In genomic region chr22:20836987-20837823, GRCh38 we compare ENCODE assay signal across 1 cellular context.
TF ChIP-seq lines count a peak whose summit lies in the region.

No MANE protein-coding gene starts in this region.

TF ChIP-seq in K562, 482 proteins besides CTCF, POLR2A, EP300 and RAD21 (continued from another document):
- TF ChIP-seq, protein P1, sequence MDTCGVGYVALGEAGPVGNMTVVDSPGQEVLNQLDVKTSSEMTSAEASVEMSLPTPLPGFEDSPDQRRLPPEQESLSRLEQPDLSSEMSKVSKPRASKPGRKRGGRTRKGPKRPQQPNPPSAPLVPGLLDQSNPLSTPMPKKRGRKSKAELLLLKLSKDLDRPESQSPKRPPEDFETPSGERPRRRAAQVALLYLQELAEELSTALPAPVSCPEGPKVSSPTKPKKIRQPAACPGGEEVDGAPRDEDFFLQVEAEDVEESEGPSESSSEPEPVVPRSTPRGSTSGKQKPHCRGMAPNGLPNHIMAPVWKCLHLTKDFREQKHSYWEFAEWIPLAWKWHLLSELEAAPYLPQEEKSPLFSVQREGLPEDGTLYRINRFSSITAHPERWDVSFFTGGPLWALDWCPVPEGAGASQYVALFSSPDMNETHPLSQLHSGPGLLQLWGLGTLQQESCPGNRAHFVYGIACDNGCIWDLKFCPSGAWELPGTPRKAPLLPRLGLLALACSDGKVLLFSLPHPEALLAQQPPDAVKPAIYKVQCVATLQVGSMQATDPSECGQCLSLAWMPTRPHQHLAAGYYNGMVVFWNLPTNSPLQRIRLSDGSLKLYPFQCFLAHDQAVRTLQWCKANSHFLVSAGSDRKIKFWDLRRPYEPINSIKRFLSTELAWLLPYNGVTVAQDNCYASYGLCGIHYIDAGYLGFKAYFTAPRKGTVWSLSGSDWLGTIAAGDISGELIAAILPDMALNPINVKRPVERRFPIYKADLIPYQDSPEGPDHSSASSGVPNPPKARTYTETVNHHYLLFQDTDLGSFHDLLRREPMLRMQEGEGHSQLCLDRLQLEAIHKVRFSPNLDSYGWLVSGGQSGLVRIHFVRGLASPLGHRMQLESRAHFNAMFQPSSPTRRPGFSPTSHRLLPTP (IDR thresholded peaks at IDR 0.05; ENCODE audit: borderline replicate concordance, extremely low read depth, insufficient read length) = no peak
- TF ChIP-seq, protein P2, sequence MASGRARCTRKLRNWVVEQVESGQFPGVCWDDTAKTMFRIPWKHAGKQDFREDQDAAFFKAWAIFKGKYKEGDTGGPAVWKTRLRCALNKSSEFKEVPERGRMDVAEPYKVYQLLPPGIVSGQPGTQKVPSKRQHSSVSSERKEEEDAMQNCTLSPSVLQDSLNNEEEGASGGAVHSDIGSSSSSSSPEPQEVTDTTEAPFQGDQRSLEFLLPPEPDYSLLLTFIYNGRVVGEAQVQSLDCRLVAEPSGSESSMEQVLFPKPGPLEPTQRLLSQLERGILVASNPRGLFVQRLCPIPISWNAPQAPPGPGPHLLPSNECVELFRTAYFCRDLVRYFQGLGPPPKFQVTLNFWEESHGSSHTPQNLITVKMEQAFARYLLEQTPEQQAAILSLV (tag; IDR thresholded peaks at IDR 0.05) = no peak
- TF ChIP-seq CCAR2 (IDR thresholded peaks at IDR 0.05; ENCODE audit: low read depth, low read length) (no peak), RFX1 (IDR thresholded peaks at IDR 0.05) (no peak), ARID1B (IDR thresholded peaks at IDR 0.05) (no peak), CBFB (CRISPR knock-in tag; IDR thresholded peaks at IDR 0.05) (no peak), SNAPC5 (CRISPR knock-in tag; IDR thresholded peaks at IDR 0.05) (peak; percentile 13; the same call in 1 of the 2 replicates), KAT2B (IDR thresholded peaks at IDR 0.05; ENCODE audit: low read depth, low read length) (no peak), ZNF121 (CRISPR knock-in tag; conservative IDR thresholded peaks at IDR 0.05) (peak; percentile 66), SMARCE1 (IDR thresholded peaks at IDR 0.05) (no peak), FIP1L1 (IDR thresholded peaks at IDR 0.05; ENCODE audit: low read depth, low read length, poor library complexity, severe bottlenecking) (no peak), BDP1 (IDR thresholded peaks at IDR 0.05; ENCODE audit: insufficient read depth, insufficient read length) (peak; percentile 16), MAFF (IDR thresholded peaks at IDR 0.05; ENCODE audit: low read length) (no peak), TAF1 (IDR thresholded peaks at IDR 0.05; ENCODE audit: control insufficient read depth, extremely low read depth, insufficient read depth, low read length, severe bottlenecking) (no peak), TSC22D4 (tag; IDR thresholded peaks at IDR 0.05) (no peak), CBX2 (IDR thresholded peaks at IDR 0.05; ENCODE audit: insufficient read depth, low read length, poor library complexity, severe bottlenecking) (no peak), TCF7L2 (IDR thresholded peaks at IDR 0.05; ENCODE audit: low read depth, low read length) (no peak), C11orf30 (IDR thresholded peaks at IDR 0.05; ENCODE audit: low read depth) (peak; percentile 61; the same call in 1 of the 2 replicates)
- TF ChIP-seq, protein P3, sequence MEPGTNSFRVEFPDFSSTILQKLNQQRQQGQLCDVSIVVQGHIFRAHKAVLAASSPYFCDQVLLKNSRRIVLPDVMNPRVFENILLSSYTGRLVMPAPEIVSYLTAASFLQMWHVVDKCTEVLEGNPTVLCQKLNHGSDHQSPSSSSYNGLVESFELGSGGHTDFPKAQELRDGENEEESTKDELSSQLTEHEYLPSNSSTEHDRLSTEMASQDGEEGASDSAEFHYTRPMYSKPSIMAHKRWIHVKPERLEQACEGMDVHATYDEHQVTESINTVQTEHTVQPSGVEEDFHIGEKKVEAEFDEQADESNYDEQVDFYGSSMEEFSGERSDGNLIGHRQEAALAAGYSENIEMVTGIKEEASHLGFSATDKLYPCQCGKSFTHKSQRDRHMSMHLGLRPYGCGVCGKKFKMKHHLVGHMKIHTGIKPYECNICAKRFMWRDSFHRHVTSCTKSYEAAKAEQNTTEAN (CRISPR knock-in tag; IDR thresholded peaks at IDR 0.05) = no peak
- TF ChIP-seq, protein P4, sequence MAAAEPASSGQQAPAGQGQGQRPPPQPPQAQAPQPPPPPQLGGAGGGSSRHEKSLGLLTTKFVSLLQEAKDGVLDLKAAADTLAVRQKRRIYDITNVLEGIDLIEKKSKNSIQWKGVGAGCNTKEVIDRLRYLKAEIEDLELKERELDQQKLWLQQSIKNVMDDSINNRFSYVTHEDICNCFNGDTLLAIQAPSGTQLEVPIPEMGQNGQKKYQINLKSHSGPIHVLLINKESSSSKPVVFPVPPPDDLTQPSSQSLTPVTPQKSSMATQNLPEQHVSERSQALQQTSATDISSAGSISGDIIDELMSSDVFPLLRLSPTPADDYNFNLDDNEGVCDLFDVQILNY (CRISPR knock-in tag; IDR thresholded peaks at IDR 0.05) = no peak
- TF ChIP-seq, protein P5, sequence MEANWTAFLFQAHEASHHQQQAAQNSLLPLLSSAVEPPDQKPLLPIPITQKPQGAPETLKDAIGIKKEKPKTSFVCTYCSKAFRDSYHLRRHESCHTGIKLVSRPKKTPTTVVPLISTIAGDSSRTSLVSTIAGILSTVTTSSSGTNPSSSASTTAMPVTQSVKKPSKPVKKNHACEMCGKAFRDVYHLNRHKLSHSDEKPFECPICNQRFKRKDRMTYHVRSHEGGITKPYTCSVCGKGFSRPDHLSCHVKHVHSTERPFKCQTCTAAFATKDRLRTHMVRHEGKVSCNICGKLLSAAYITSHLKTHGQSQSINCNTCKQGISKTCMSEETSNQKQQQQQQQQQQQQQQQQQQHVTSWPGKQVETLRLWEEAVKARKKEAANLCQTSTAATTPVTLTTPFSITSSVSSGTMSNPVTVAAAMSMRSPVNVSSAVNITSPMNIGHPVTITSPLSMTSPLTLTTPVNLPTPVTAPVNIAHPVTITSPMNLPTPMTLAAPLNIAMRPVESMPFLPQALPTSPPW (CRISPR knock-in tag; IDR thresholded peaks at IDR 0.05) = no peak
TF ChIP-seq in K562: peak in this region for 19.
